ENCODE assay signal across 23 cellular contexts in the genomic region with DNA sequence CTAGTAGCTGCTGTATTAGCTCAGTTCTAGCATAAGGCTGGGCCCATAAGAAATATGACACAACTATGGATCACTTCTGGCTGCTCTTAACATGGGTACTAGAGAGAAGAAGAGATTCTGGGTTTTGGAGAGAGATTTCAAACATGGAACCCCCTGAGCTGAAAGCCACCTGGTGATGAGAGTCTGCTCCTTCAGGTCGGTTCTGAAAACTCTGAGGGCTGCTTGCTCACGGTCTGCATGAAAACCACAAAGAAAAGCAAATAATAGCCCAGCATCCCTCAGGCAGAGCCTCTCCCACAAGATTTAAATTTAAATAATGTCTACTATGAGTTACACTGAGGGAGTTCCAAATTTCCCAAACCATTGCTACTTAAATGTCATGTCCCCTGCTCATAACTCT.
"Had no signal": no experiment of that assay in that cellular context is flagged by ENCODE, and none has a peak within 500 bp of the region (broad histone marks: within the 10 kb centered on the region; RNA-seq: fewer than 3 reads in every experiment).

No MANE protein-coding gene starts in this region.

- ATAC-seq: left colon; left ventricle myocardium superior; natural killer cell treated with Interleukin-12 subunit alpha and Interleukin-12 subunit beta and Interleukin-15 and Interleukin-18, amount 100 ng/mL, for 72 hours; pancreas; right cardiac atrium had no signal

- H3K9me3 Mint-ChIP-seq: natural killer cell treated with Interleukin-12 subunit alpha and Interleukin-12 subunit beta and Interleukin-15 and Interleukin-18, amount 100 ng/mL, for 72 hours had no signal

- H3K4me3 ChIP-seq: hepatocyte, lung, neural progenitor cell, pancreas, stomach, thoracic aorta, transverse colon had no signal

- H3K36me3 Mint-ChIP-seq: natural killer cell treated with Interleukin-12 subunit alpha and Interleukin-12 subunit beta and Interleukin-15 and Interleukin-18, amount 100 ng/mL, for 72 hours had no signal

- H3K27ac Mint-ChIP-seq: natural killer cell treated with Interleukin-12 subunit alpha and Interleukin-12 subunit beta and Interleukin-15 and Interleukin-18, amount 100 ng/mL, for 72 hours; neural progenitor cell; progenitor cell of endocrine pancreas had no signal

- DNase-seq: effector CD4-positive, alpha-beta T cell; foreskin melanocyte; head of caudate nucleus; kidney; left colon; left ventricle myocardium superior; mesenchymal stem cell; midbrain; nucleus accumbens; pancreas; right cardiac atrium; small intestine; stimulated activated CD4-positive, alpha-beta T cell treated with anti-CD3 and anti-CD28 coated beads, Interleukin-12 subunit alpha, Interleukin-12 subunit beta, amount 100 ng/mL, for 4 hours; stimulated activated naive CD4-positive, alpha-beta T cell; stomach; substantia nigra; transverse colon had no signal

- H3K4me3 Mint-ChIP-seq: natural killer cell treated with Interleukin-12 subunit alpha and Interleukin-12 subunit beta and Interleukin-15 and Interleukin-18, amount 100 ng/mL, for 72 hours had no signal
